In the genomic region with DNA sequence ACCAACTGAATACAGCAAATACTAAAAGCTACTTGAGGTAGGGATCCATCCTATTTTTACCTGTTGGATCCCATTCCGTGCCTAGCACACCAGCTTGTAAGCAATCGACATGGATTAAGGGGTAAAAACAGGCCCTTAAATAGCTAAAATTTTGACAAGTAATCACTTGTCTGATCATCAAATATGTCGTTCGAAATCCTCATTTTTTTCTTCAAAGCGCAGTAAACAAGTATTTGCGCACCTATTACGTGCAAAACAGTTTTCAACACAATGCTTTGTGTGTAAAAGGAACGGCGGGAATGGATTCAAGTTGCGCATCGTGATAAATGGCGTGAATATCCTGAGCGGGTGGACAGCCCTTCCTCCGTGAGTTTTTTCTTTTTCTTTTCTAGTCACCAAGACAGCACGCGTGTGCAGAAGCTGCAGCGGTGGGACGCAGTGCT, we compare ENCODE assay signal across 7 cellular contexts. TPM values are rescaled to one million over a fixed set of nuclear protein-coding genes. Genes with fewer than 3 reads are reported as not detected.
DNase-seq lines count a peak whose midpoint lies in the region; ATAC-seq, FAIRE-seq and TF ChIP-seq lines count a peak whose summit lies in the region.

No MANE protein-coding gene starts in this region.

- TF ChIP-seq CTCF in SU-DHL-6 (IDR thresholded peaks at IDR 0.05; ENCODE audit: insufficient read depth, low read length, poor library complexity, severe bottlenecking) (no peak), foreskin fibroblast (IDR thresholded peaks at IDR 0.05; ENCODE audit: low read depth, low read length) (no peak), omental fat pad (IDR thresholded peaks at IDR 0.05) (no peak)

- no peak for TF ChIP-seq POLR2A in H54 (IDR thresholded peaks at IDR 0.05; ENCODE audit: low read depth, low read length)

- H3K36me3 ChIP-seq in SU-DHL-6 (ENCODE audit: low read length) = no peaks in the 10 kb centered on the region
- no peaks in the 10 kb centered on the region for H3K36me3 ChIP-seq in skeletal muscle tissue (ENCODE audit: control insufficient read depth in 3 of 3, insufficient read depth in 3 of 3, low read length in 3 of 3)

- ATAC-seq in GM18519 (IDR thresholded peaks at IDR 0.05; ENCODE audit: low FRiP score, unreplicated experiment) (no peak), omental fat pad (ENCODE audit: low FRiP score) (no peak)

- H2AFZ ChIP-seq in SU-DHL-6 (ENCODE audit: low read depth, low read length, severe bottlenecking) = peak overlapping the region; percentile 69

- DNase-seq in H54 (ENCODE audit: insufficient read length, low spot score) (no peak), foreskin fibroblast (no peak), omental fat pad (ENCODE audit: low spot score) (no peak), NCI-H82 (lab: John Stamatoyannopoulos, UW) (no peak)

- H3K4me1 ChIP-seq in skeletal muscle tissue (ENCODE audit: control insufficient read depth in 3 of 3, insufficient read depth in 3 of 3, low read length in 3 of 3) = peaks cover 5 to 23% (median 22%) of the 10 kb centered on the region in 3 donors

- peaks cover 6% of the 10 kb centered on the region for H4K20me1 ChIP-seq in SU-DHL-6 (ENCODE audit: low read depth, low read length)

- H3K4me3 ChIP-seq in SU-DHL-6 (ENCODE audit: insufficient read depth, low read length, poor library complexity, severe bottlenecking) = peak overlapping the region; percentile 61
- H3K4me3 ChIP-seq in foreskin fibroblast (ENCODE audit: low read depth in 1 of 2, low read length in 2 of 2) = peak overlapping the region; percentile 77 to 82
- peak overlapping the region; percentile 74 to 94 (median 79) for H3K4me3 ChIP-seq in skeletal muscle tissue (ENCODE audit: low read length in 3 of 3)

- H3K4me2 ChIP-seq in SU-DHL-6 (ENCODE audit: low read depth, low read length, poor library complexity, severe bottlenecking) = peak overlapping the region; percentile 63

- H3F3A ChIP-seq in SU-DHL-6 (ENCODE audit: insufficient read depth) = peaks cover 13% of the 10 kb centered on the region; the same call in 1 of the 2 replicates

- H3K9me3 ChIP-seq in SU-DHL-6 (ENCODE audit: insufficient read depth, low read length) = no peaks in the 10 kb centered on the region
- no peaks in the 10 kb centered on the region for H3K9me3 ChIP-seq in skeletal muscle tissue (ENCODE audit: control insufficient read depth in 3 of 3, low read length in 3 of 3)

- no peaks in the 10 kb centered on the region for H3K79me2 ChIP-seq in SU-DHL-6 (ENCODE audit: insufficient read depth, low read length)

- H3K9me2 ChIP-seq in SU-DHL-6 (replicated peaks; ENCODE audit: insufficient read depth, low read length) = no peaks in the 10 kb centered on the region

- H3K9ac ChIP-seq in SU-DHL-6 (ENCODE audit: low read length) (peak overlapping the region; percentile 65), skeletal muscle tissue (ENCODE audit: low read depth in 1 of 3, low read length in 3 of 3) (peak overlapping the region; percentile 87 to 96 (median 91))

- peak; percentile 79 for FAIRE-seq in H54 (lab: Jason Lieb, UNC)

- no peaks in the 10 kb centered on the region for H3K27me3 ChIP-seq in SU-DHL-6 (ENCODE audit: low read length)
- no peaks in the 10 kb centered on the region for H3K27me3 ChIP-seq in skeletal muscle tissue (ENCODE audit: control insufficient read depth in 3 of 3, insufficient read depth in 3 of 3, low read length in 3 of 3)

- H3K27ac ChIP-seq in SU-DHL-6 (ENCODE audit: low read depth, low read length) = no peak overlapping the region
- H3K27ac ChIP-seq in skeletal muscle tissue (ENCODE audit: low read depth, low read length) = peak overlapping the region; percentile 94

RNA-seq across cellular contexts. Expression of a gene that starts 1.4 kb away (rescaled TPM):
- total RNA-seq in skeletal muscle tissue (63.2 TPM), omental fat pad (10 to 100 TPM; 15.9 to 31.5 (median 19.2) TPM)
